In the genomic region with DNA sequence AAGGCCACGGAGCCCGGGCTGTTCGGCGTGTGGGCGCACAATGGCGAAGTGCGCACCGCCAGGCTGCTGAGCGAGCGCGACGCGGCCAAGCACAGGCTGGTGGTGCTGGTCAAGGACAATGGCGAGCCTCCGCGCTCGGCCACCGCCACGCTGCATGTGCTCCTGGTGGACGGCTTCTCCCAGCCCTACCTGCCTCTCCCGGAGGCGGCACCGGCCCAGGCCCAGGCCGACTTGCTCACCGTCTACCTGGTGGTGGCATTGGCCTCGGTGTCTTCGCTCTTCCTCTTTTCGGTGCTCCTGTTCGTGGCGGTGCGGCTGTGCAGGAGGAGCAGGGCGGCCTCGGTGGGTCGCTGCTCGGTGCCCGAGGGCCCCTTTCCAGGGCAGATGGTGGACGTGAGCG, we compare ENCODE assay signal across 2 cellular contexts. TPM values are rescaled to one million over a fixed set of nuclear protein-coding genes. Genes with fewer than 3 reads are reported as not detected.
"Had no signal": no experiment of that assay in that cellular context is flagged by ENCODE, and none has a peak within 500 bp of the region (broad histone marks: within the 10 kb centered on the region; RNA-seq: fewer than 3 reads in every experiment).

No MANE protein-coding gene starts in this region.

RNA-seq across cellular contexts. Expression of gene PCDHB3, which starts 2.2 kb away (rescaled TPM):
- total RNA-seq: GM12878 had no signal
- polyA plus RNA-seq: GM12878 had no signal

RNA-seq across cellular contexts. Expression of gene PCDHB4, which starts 19.1 kb away (rescaled TPM):
- total RNA-seq: G401, GM12878 had no signal
- polyA plus RNA-seq: GM12878 had no signal

RNA-seq across cellular contexts. Expression of gene PCDHB5, which starts 32.5 kb away (rescaled TPM):
- total RNA-seq: G401, GM12878 had no signal

RNA-seq across cellular contexts. Expression of gene PCDHB6, which starts 47.4 kb away (rescaled TPM):
- total RNA-seq: G401, GM12878 had no signal
- polyA plus RNA-seq: GM12878 had no signal
